In the genomic region with DNA sequence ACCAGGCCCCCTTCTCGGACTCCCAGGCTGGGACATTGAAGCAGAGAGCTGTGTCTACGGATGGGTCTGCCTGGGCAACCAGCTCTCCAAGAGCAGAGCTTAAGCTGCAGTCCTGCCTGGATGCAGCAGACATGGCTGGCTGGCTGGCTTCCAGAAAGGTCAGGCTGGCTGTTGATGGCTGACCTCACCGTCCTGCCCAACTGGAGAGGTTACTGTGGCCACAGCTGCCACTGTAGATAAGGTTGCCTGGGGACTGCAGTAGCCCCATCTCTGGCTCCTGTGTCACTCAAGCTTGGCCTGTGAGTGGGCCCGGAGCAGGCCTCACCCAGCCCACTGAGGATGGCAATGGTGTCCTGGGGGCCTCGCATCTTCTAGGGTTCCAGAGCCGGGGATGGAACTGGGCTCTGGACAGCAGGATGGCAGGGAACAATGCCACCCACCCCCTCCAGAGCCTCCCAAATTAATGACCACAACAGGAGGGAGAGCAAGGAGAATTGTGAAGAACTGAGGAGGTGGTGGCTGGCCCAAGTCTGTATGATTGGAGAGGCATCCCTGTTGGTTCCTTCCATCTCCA, we compare ENCODE assay signal across 1 cellular context.
A peak's percentile ranks its signal among the peaks of the same experiment; 100 is the strongest.
TF ChIP-seq lines count a peak whose summit lies in the region.

No MANE protein-coding gene starts in this region.

TF ChIP-seq in K562, 482 proteins besides CTCF, POLR2A, EP300 and RAD21 (continued from another document and continues in another):
- TF ChIP-seq, protein P1, sequence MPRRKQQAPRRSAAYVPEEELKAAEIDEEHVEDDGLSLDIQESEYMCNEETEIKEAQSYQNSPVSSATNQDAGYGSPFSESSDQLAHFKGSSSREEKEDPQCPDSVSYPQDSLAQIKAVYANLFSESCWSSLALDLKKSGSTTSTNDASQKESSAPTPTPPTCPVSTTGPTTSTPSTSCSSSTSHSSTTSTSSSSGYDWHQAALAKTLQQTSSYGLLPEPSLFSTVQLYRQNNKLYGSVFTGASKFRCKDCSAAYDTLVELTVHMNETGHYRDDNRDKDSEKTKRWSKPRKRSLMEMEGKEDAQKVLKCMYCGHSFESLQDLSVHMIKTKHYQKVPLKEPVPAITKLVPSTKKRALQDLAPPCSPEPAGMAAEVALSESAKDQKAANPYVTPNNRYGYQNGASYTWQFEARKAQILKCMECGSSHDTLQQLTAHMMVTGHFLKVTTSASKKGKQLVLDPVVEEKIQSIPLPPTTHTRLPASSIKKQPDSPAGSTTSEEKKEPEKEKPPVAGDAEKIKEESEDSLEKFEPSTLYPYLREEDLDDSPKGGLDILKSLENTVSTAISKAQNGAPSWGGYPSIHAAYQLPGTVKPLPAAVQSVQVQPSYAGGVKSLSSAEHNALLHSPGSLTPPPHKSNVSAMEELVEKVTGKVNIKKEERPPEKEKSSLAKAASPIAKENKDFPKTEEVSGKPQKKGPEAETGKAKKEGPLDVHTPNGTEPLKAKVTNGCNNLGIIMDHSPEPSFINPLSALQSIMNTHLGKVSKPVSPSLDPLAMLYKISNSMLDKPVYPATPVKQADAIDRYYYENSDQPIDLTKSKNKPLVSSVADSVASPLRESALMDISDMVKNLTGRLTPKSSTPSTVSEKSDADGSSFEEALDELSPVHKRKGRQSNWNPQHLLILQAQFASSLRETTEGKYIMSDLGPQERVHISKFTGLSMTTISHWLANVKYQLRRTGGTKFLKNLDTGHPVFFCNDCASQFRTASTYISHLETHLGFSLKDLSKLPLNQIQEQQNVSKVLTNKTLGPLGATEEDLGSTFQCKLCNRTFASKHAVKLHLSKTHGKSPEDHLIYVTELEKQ (CRISPR knock-in tag; IDR thresholded peaks at IDR 0.05) = no peak
- TF ChIP-seq ZNF212 (CRISPR knock-in tag; IDR thresholded peaks at IDR 0.05) (0 out of 2 replicates have a peak, but pooled peaks have one; percentile 23), ERF (CRISPR knock-in tag; IDR thresholded peaks at IDR 0.05) (no peak), ZNF699 (CRISPR knock-in tag; IDR thresholded peaks at IDR 0.05; ENCODE audit: insufficient replicate concordance) (no peak), ILK (tag; IDR thresholded peaks at IDR 0.05; ENCODE audit: borderline replicate concordance, low read depth) (no peak), POLR2AphosphoS2 (IDR thresholded peaks at IDR 0.05; ENCODE audit: low read length) (no peak), HDAC3 (IDR thresholded peaks at IDR 0.05; ENCODE audit: borderline replicate concordance, partially characterized antibody) (peak; percentile 91), HEY1 (CRISPR knock-in tag; IDR thresholded peaks at IDR 0.05; ENCODE audit: borderline replicate concordance) (peak; percentile 46; the same call in 1 of the 2 replicates), KAT2B (IDR thresholded peaks at IDR 0.05; ENCODE audit: low read depth, low read length) (no peak), TEAD4 (IDR thresholded peaks at IDR 0.05; ENCODE audit: low read length) (peak; percentile 96), TEAD4 (CRISPR knock-in tag; IDR thresholded peaks at IDR 0.05; ENCODE audit: borderline replicate concordance) (no peak), RBM25 (IDR thresholded peaks at IDR 0.05; ENCODE audit: low read depth, low read length, severe bottlenecking) (no peak), ZNF436 (CRISPR knock-in tag; IDR thresholded peaks at IDR 0.05) (no peak), DDX20 (tag; IDR thresholded peaks at IDR 0.05; ENCODE audit: low read depth) (no peak), XRCC4 (IDR thresholded peaks at IDR 0.05; ENCODE audit: extremely low read depth, insufficient read depth, insufficient read length) (no peak), KAT8 (IDR thresholded peaks at IDR 0.05; ENCODE audit: low read depth) (no peak), ZNF174 (CRISPR knock-in tag; IDR thresholded peaks at IDR 0.05) (no peak)
- TF ChIP-seq, protein P2, sequence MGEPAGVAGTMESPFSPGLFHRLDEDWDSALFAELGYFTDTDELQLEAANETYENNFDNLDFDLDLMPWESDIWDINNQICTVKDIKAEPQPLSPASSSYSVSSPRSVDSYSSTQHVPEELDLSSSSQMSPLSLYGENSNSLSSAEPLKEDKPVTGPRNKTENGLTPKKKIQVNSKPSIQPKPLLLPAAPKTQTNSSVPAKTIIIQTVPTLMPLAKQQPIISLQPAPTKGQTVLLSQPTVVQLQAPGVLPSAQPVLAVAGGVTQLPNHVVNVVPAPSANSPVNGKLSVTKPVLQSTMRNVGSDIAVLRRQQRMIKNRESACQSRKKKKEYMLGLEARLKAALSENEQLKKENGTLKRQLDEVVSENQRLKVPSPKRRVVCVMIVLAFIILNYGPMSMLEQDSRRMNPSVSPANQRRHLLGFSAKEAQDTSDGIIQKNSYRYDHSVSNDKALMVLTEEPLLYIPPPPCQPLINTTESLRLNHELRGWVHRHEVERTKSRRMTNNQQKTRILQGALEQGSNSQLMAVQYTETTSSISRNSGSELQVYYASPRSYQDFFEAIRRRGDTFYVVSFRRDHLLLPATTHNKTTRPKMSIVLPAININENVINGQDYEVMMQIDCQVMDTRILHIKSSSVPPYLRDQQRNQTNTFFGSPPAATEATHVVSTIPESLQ (CRISPR knock-in tag; IDR thresholded peaks at IDR 0.05) = no peak
- TF ChIP-seq, protein P3, sequence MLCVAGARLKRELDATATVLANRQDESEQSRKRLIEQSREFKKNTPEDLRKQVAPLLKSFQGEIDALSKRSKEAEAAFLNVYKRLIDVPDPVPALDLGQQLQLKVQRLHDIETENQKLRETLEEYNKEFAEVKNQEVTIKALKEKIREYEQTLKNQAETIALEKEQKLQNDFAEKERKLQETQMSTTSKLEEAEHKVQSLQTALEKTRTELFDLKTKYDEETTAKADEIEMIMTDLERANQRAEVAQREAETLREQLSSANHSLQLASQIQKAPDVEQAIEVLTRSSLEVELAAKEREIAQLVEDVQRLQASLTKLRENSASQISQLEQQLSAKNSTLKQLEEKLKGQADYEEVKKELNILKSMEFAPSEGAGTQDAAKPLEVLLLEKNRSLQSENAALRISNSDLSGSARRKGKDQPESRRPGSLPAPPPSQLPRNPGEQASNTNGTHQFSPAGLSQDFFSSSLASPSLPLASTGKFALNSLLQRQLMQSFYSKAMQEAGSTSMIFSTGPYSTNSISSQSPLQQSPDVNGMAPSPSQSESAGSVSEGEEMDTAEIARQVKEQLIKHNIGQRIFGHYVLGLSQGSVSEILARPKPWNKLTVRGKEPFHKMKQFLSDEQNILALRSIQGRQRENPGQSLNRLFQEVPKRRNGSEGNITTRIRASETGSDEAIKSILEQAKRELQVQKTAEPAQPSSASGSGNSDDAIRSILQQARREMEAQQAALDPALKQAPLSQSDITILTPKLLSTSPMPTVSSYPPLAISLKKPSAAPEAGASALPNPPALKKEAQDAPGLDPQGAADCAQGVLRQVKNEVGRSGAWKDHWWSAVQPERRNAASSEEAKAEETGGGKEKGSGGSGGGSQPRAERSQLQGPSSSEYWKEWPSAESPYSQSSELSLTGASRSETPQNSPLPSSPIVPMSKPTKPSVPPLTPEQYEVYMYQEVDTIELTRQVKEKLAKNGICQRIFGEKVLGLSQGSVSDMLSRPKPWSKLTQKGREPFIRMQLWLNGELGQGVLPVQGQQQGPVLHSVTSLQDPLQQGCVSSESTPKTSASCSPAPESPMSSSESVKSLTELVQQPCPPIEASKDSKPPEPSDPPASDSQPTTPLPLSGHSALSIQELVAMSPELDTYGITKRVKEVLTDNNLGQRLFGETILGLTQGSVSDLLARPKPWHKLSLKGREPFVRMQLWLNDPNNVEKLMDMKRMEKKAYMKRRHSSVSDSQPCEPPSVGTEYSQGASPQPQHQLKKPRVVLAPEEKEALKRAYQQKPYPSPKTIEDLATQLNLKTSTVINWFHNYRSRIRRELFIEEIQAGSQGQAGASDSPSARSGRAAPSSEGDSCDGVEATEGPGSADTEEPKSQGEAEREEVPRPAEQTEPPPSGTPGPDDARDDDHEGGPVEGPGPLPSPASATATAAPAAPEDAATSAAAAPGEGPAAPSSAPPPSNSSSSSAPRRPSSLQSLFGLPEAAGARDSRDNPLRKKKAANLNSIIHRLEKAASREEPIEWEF (CRISPR knock-in tag; IDR thresholded peaks at IDR 0.05) = no peak
- TF ChIP-seq, protein P4, sequence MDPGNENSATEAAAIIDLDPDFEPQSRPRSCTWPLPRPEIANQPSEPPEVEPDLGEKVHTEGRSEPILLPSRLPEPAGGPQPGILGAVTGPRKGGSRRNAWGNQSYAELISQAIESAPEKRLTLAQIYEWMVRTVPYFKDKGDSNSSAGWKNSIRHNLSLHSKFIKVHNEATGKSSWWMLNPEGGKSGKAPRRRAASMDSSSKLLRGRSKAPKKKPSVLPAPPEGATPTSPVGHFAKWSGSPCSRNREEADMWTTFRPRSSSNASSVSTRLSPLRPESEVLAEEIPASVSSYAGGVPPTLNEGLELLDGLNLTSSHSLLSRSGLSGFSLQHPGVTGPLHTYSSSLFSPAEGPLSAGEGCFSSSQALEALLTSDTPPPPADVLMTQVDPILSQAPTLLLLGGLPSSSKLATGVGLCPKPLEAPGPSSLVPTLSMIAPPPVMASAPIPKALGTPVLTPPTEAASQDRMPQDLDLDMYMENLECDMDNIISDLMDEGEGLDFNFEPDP (CRISPR knock-in tag; IDR thresholded peaks at IDR 0.05) = no peak
- TF ChIP-seq, protein P5, sequence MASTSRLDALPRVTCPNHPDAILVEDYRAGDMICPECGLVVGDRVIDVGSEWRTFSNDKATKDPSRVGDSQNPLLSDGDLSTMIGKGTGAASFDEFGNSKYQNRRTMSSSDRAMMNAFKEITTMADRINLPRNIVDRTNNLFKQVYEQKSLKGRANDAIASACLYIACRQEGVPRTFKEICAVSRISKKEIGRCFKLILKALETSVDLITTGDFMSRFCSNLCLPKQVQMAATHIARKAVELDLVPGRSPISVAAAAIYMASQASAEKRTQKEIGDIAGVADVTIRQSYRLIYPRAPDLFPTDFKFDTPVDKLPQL (IDR thresholded peaks at IDR 0.05; ENCODE audit: extremely low read depth, insufficient read length) = no peak
- TF ChIP-seq, protein P6, sequence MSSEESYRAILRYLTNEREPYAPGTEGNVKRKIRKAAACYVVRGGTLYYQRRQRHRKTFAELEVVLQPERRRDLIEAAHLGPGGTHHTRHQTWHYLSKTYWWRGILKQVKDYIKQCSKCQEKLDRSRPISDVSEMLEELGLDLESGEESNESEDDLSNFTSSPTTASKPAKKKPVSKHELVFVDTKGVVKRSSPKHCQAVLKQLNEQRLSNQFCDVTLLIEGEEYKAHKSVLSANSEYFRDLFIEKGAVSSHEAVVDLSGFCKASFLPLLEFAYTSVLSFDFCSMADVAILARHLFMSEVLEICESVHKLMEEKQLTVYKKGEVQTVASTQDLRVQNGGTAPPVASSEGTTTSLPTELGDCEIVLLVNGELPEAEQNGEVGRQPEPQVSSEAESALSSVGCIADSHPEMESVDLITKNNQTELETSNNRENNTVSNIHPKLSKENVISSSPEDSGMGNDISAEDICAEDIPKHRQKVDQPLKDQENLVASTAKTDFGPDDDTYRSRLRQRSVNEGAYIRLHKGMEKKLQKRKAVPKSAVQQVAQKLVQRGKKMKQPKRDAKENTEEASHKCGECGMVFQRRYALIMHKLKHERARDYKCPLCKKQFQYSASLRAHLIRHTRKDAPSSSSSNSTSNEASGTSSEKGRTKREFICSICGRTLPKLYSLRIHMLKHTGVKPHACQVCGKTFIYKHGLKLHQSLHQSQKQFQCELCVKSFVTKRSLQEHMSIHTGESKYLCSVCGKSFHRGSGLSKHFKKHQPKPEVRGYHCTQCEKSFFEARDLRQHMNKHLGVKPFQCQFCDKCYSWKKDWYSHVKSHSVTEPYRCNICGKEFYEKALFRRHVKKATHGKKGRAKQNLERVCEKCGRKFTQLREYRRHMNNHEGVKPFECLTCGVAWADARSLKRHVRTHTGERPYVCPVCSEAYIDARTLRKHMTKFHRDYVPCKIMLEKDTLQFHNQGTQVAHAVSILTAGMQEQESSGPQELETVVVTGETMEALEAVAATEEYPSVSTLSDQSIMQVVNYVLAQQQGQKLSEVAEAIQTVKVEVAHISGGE (CRISPR knock-in tag; IDR thresholded peaks at IDR 0.05) = peak in 1 of 3 experiments; percentile 69; a peak in 2 of 6 replicates
- TF ChIP-seq, protein P7, sequence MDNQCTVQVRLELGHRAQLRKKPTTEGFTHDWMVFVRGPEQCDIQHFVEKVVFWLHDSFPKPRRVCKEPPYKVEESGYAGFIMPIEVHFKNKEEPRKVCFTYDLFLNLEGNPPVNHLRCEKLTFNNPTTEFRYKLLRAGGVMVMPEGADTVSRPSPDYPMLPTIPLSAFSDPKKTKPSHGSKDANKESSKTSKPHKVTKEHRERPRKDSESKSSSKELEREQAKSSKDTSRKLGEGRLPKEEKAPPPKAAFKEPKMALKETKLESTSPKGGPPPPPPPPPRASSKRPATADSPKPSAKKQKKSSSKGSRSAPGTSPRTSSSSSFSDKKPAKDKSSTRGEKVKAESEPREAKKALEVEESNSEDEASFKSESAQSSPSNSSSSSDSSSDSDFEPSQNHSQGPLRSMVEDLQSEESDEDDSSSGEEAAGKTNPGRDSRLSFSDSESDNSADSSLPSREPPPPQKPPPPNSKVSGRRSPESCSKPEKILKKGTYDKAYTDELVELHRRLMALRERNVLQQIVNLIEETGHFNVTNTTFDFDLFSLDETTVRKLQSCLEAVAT (IDR thresholded peaks at IDR 0.05) = peak in 1 of 2 experiments; percentile 94; a peak in 2 of 4 replicates
- TF ChIP-seq, protein P8, sequence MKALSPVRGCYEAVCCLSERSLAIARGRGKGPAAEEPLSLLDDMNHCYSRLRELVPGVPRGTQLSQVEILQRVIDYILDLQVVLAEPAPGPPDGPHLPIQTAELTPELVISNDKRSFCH (CRISPR knock-in tag; IDR thresholded peaks at IDR 0.05) = no peak
- TF ChIP-seq, protein P8 (tag; IDR thresholded peaks at IDR 0.05) = peak; percentile 86; the same call in 1 of the 2 replicates
- TF ChIP-seq, protein P9, sequence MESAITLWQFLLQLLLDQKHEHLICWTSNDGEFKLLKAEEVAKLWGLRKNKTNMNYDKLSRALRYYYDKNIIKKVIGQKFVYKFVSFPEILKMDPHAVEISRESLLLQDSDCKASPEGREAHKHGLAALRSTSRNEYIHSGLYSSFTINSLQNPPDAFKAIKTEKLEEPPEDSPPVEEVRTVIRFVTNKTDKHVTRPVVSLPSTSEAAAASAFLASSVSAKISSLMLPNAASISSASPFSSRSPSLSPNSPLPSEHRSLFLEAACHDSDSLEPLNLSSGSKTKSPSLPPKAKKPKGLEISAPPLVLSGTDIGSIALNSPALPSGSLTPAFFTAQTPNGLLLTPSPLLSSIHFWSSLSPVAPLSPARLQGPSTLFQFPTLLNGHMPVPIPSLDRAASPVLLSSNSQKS (CRISPR knock-in tag; IDR thresholded peaks at IDR 0.05) = no peak
- TF ChIP-seq, protein P10, sequence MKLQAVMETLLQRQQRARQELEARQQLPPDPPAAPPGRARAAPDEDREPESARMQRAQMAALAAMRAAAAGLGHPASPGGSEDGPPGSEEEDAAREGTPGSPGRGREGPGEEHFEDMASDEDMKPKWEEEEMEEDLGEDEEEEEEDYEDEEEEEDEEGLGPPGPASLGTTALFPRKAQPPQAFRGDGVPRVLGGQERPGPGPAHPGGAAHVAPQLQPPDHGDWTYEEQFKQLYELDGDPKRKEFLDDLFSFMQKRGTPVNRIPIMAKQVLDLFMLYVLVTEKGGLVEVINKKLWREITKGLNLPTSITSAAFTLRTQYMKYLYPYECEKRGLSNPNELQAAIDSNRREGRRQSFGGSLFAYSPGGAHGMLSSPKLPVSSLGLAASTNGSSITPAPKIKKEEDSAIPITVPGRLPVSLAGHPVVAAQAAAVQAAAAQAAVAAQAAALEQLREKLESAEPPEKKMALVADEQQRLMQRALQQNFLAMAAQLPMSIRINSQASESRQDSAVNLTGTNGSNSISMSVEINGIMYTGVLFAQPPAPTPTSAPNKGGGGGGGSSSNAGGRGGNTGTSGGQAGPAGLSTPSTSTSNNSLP (IDR thresholded peaks at IDR 0.05; ENCODE audit: borderline replicate concordance, low read depth, low read length) = no peak
